In genomic region chr17:63476857-63477470, GRCh38 we compare ENCODE assay signal across 1 cellular context.
TF ChIP-seq lines count a peak whose summit lies in the region.

TSS of gene ACE (plus strand) at chr17:63477061. CDS start at chr17:63477095, 34 bp downstream.

TF ChIP-seq in HepG2, 621 proteins besides CTCF, POLR2A, EP300 and RAD21 (continued from another document and continues in another):
- no peak for TF ChIP-seq PAXIP1 (CRISPR knock-in tag; conservative IDR thresholded peaks at IDR 0.05)
- no peak for TF ChIP-seq LCORL (IDR thresholded peaks at IDR 0.05)
- TF ChIP-seq LCORL (CRISPR knock-in tag; IDR thresholded peaks at IDR 0.05) = no peak
- TF ChIP-seq ZNF235 (CRISPR knock-in tag; IDR thresholded peaks at IDR 0.05; ENCODE audit: borderline replicate concordance) = no peak
- TF ChIP-seq, protein P1, sequence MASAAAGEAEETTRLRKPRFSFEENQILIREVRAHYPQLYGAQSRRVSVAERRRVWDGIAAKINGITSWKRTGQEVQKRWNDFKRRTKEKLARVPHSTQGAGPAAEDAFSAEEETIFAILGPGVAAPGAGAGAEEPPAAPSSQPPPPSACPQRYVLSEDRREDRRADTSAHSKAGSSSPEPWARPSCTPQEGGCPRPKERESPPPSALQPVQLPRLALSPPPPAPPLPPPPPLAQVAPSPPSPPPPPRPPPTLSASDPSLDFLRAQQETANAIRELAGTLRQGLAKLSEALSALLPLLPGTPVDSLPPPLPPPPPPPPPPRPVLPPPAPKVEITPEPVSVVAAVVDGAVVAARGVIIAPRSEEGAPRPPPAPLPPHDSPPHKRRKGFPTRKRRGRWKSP (CRISPR knock-in tag; IDR thresholded peaks at IDR 0.05) = peak; percentile 95
- TF ChIP-seq, protein P2, sequence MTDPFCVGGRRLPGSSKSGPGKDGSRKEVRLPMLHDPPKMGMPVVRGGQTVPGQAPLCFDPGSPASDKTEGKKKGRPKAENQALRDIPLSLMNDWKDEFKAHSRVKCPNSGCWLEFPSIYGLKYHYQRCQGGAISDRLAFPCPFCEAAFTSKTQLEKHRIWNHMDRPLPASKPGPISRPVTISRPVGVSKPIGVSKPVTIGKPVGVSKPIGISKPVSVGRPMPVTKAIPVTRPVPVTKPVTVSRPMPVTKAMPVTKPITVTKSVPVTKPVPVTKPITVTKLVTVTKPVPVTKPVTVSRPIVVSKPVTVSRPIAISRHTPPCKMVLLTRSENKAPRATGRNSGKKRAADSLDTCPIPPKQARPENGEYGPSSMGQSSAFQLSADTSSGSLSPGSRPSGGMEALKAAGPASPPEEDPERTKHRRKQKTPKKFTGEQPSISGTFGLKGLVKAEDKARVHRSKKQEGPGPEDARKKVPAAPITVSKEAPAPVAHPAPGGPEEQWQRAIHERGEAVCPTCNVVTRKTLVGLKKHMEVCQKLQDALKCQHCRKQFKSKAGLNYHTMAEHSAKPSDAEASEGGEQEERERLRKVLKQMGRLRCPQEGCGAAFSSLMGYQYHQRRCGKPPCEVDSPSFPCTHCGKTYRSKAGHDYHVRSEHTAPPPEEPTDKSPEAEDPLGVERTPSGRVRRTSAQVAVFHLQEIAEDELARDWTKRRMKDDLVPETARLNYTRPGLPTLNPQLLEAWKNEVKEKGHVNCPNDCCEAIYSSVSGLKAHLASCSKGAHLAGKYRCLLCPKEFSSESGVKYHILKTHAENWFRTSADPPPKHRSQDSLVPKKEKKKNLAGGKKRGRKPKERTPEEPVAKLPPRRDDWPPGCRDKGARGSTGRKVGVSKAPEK (CRISPR knock-in tag; IDR thresholded peaks at IDR 0.05; ENCODE audit: borderline replicate concordance) = no peak
- TF ChIP-seq CSRNP2 (CRISPR knock-in tag; conservative IDR thresholded peaks at IDR 0.05; ENCODE audit: low read depth) = no peak
- no peak for TF ChIP-seq ZNF326 (CRISPR knock-in tag; IDR thresholded peaks at IDR 0.05; ENCODE audit: borderline replicate concordance)
- TF ChIP-seq, protein P3, sequence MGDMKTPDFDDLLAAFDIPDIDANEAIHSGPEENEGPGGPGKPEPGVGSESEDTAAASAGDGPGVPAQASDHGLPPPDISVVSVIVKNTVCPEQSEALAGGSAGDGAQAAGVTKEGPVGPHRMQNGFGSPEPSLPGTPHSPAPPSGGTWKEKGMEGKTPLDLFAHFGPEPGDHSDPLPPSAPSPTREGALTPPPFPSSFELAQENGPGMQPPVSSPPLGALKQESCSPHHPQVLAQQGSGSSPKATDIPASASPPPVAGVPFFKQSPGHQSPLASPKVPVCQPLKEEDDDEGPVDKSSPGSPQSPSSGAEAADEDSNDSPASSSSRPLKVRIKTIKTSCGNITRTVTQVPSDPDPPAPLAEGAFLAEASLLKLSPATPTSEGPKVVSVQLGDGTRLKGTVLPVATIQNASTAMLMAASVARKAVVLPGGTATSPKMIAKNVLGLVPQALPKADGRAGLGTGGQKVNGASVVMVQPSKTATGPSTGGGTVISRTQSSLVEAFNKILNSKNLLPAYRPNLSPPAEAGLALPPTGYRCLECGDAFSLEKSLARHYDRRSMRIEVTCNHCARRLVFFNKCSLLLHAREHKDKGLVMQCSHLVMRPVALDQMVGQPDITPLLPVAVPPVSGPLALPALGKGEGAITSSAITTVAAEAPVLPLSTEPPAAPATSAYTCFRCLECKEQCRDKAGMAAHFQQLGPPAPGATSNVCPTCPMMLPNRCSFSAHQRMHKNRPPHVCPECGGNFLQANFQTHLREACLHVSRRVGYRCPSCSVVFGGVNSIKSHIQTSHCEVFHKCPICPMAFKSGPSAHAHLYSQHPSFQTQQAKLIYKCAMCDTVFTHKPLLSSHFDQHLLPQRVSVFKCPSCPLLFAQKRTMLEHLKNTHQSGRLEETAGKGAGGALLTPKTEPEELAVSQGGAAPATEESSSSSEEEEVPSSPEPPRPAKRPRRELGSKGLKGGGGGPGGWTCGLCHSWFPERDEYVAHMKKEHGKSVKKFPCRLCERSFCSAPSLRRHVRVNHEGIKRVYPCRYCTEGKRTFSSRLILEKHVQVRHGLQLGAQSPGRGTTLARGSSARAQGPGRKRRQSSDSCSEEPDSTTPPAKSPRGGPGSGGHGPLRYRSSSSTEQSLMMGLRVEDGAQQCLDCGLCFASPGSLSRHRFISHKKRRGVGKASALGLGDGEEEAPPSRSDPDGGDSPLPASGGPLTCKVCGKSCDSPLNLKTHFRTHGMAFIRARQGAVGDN (CRISPR knock-in tag; IDR thresholded peaks at IDR 0.05) = peak; percentile 60
- no peak for TF ChIP-seq ZNF276 (CRISPR knock-in tag; IDR thresholded peaks at IDR 0.05; ENCODE audit: low read depth)
- TF ChIP-seq ZNF282 (IDR thresholded peaks at IDR 0.05; ENCODE audit: partially characterized antibody) = no peak
- TF ChIP-seq STAG1 (CRISPR knock-in tag; IDR thresholded peaks at IDR 0.05) = no peak
- no peak for TF ChIP-seq ZNF20 (CRISPR knock-in tag; IDR thresholded peaks at IDR 0.05)
- TF ChIP-seq, protein P4, sequence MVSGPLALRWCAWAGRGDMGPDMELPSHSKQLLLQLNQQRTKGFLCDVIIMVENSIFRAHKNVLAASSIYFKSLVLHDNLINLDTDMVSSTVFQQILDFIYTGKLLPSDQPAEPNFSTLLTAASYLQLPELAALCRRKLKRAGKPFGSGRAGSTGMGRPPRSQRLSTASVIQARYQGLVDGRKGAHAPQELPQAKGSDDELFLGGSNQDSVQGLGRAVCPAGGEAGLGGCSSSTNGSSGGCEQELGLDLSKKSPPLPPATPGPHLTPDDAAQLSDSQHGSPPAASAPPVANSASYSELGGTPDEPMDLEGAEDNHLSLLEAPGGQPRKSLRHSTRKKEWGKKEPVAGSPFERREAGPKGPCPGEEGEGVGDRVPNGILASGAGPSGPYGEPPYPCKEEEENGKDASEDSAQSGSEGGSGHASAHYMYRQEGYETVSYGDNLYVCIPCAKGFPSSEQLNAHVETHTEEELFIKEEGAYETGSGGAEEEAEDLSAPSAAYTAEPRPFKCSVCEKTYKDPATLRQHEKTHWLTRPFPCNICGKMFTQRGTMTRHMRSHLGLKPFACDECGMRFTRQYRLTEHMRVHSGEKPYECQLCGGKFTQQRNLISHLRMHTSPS (CRISPR knock-in tag; IDR thresholded peaks at IDR 0.05; ENCODE audit: low read depth) = no peak
- TF ChIP-seq ZNF564 (CRISPR knock-in tag; IDR thresholded peaks at IDR 0.05) = no peak
- TF ChIP-seq ZNF609 (CRISPR knock-in tag; IDR thresholded peaks at IDR 0.05; ENCODE audit: borderline replicate concordance) = no peak
- TF ChIP-seq, protein P5, sequence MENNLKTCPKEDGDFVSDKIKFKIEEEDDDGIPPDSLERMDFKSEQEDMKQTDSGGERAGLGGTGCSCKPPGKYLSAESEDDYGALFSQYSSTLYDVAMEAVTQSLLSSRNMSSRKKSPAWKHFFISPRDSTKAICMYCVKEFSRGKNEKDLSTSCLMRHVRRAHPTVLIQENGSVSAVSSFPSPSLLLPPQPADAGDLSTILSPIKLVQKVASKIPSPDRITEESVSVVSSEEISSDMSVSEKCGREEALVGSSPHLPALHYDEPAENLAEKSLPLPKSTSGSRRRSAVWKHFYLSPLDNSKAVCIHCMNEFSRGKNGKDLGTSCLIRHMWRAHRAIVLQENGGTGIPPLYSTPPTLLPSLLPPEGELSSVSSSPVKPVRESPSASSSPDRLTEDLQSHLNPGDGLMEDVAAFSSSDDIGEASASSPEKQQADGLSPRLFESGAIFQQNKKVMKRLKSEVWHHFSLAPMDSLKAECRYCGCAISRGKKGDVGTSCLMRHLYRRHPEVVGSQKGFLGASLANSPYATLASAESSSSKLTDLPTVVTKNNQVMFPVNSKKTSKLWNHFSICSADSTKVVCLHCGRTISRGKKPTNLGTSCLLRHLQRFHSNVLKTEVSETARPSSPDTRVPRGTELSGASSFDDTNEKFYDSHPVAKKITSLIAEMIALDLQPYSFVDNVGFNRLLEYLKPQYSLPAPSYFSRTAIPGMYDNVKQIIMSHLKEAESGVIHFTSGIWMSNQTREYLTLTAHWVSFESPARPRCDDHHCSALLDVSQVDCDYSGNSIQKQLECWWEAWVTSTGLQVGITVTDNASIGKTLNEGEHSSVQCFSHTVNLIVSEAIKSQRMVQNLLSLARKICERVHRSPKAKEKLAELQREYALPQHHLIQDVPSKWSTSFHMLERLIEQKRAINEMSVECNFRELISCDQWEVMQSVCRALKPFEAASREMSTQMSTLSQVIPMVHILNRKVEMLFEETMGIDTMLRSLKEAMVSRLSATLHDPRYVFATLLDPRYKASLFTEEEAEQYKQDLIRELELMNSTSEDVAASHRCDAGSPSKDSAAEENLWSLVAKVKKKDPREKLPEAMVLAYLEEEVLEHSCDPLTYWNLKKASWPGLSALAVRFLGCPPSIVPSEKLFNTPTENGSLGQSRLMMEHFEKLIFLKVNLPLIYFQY (CRISPR knock-in tag; IDR thresholded peaks at IDR 0.05; ENCODE audit: borderline replicate concordance) = no peak
- no peak for TF ChIP-seq ZNF432 (CRISPR knock-in tag; IDR thresholded peaks at IDR 0.05; ENCODE audit: borderline replicate concordance)
- TF ChIP-seq ZNF180 (CRISPR knock-in tag; IDR thresholded peaks at IDR 0.05; ENCODE audit: borderline replicate concordance, low read depth) = no peak
- peak; percentile 47 for TF ChIP-seq ZFY (CRISPR knock-in tag; IDR thresholded peaks at IDR 0.05)
- TF ChIP-seq EHMT2 (IDR thresholded peaks at IDR 0.05; ENCODE audit: borderline replicate concordance, low read depth, low read length) = no peak
- no peak for TF ChIP-seq ZNF816 (CRISPR knock-in tag; IDR thresholded peaks at IDR 0.05; ENCODE audit: borderline replicate concordance)
- TF ChIP-seq ZNF143 (CRISPR knock-in tag; IDR thresholded peaks at IDR 0.05) = no peak
